ENCODE assay signal across 21 cellular contexts in the genomic region with DNA sequence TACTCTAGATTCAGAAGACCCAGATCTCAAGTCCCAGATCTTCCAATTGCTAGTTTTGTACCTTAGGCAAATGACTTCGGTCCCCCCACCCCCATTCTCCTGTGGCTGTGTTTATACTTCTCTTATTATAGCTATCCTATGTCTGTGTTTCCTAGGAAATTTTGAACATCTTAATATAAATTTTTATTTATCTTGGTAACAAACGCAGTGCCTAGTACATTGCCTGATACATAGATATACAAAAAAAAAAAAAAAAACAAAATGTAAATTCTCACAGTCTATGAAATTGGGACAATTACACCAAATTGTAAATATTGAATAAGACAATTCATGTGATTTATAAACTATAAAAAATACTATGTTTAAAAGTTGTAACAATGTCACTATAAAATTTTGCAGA.
DNase-seq lines count a peak whose midpoint lies in the region; FAIRE-seq and TF ChIP-seq lines count a peak whose summit lies in the region.
"Had no signal": no experiment of that assay in that cellular context is flagged by ENCODE, and none has a peak within 500 bp of the region (broad histone marks: within the 10 kb centered on the region; RNA-seq: fewer than 3 reads in every experiment).

No MANE protein-coding gene starts in this region.

- TF ChIP-seq EP300 in transverse colon (IDR thresholded peaks at IDR 0.05; ENCODE audit: low read depth): no peak
- TF ChIP-seq EP300 in tibial nerve (IDR thresholded peaks at IDR 0.05): no peak

- peak; percentile 19 for FAIRE-seq in frontal cortex (lab: Jason Lieb, UNC)
- FAIRE-seq: islet of Langerhans had no signal

- no peaks in the 10 kb centered on the region for H3K36me3 ChIP-seq in adipocyte (ENCODE audit: control insufficient read depth, insufficient read depth, low read length, severe bottlenecking)
- no peaks in the 10 kb centered on the region for H3K36me3 ChIP-seq in transverse colon
- H3K36me3 ChIP-seq in tibial nerve: no peaks in the 10 kb centered on the region
- H3K36me3 ChIP-seq: sigmoid colon, tibial artery had no signal

- H3K9ac ChIP-seq in adipocyte (ENCODE audit: low read length): peak overlapping the region; percentile 47

- WGBS in transverse colon (ENCODE audit: low coverage in 1 of 2), 2 donors: 85% methylated on average over 2 of the region's 2 CpGs; no CpG with 5 or more reads in 1 of the 2 donors
- WGBS in tibial nerve, 2 donors: 92 to 98% methylated on average over 2 of the region's 2 CpGs

- in situ Hi-C loops in transverse colon (cut with MboI; ENCODE audit: low pct_ligation_motif_present in 1 of 4, low pct_unique_long_range_greater_than_20kb in 1 of 4, low sequenced_read_pairs in 3 of 4): no loop called here

- H3K4me3 ChIP-seq in HL-60 (replicated peaks; ENCODE audit: insufficient read depth, low read length) (no peak overlapping the region), adipocyte (ENCODE audit: low read length) (no peak overlapping the region), transverse colon (no peak overlapping the region), tibial nerve (no peak overlapping the region)
- H3K4me3 ChIP-seq: sigmoid colon had no signal

- DNase-seq in HL-60 (ENCODE audit: low read depth in 1 of 2, low spot score in 1 of 2): no peak
- DNase-seq in adipocyte (ENCODE audit: low read depth): no peak
- no peak for DNase-seq in frontal cortex (ENCODE audit: low spot score in 2 of 2)
- DNase-seq in transverse colon: no peak
- DNase-seq in tibial nerve (ENCODE audit: low spot score in 2 of 2): no peak
- DNase-seq in DMS79 (lab: John Stamatoyannopoulos, UW): no peak
- DNase-seq in COR-L47 (lab: John Stamatoyannopoulos, UW): no peak
- DNase-seq in NCI-H526 (lab: John Stamatoyannopoulos, UW): no peak
- DNase-seq: activated CD4-positive, alpha-beta T cell treated with anti-CD3 and anti-CD28 coated beads, Interleukin-2, amount 50 U/mL, for 4 hours; activated naive CD4-positive, alpha-beta T cell; activated T-cell treated with anti-CD3 and anti-CD28 coated beads for 4 hours; Caco-2; naive B cell; NCI-H2029 treated with DMSO at 0.1 percent for 48 hours; NCI-H510A; SHP77 treated with DMSO at 0.1 percent for 48 hours; sigmoid colon; stimulated activated CD4-positive, alpha-beta T cell treated with anti-CD3 and anti-CD28 coated beads, Interleukin-1b, Interleukin-23, amount 100 ng/mL, for 48 hours; stimulated activated naive CD4-positive, alpha-beta T cell; tibial artery had no signal

- no peak for TF ChIP-seq POLR2A in transverse colon (IDR thresholded peaks at IDR 0.05)
- no peak for TF ChIP-seq POLR2A in tibial nerve (IDR thresholded peaks at IDR 0.05)

- no peaks in the 10 kb centered on the region for H3K27me3 ChIP-seq in HL-60 (ENCODE audit: insufficient read depth, poor library complexity, severe bottlenecking)
- H3K27me3 ChIP-seq in adipocyte (replicated peaks; ENCODE audit: control insufficient read depth, insufficient read depth, low read length): no peaks in the 10 kb centered on the region
- no peaks in the 10 kb centered on the region for H3K27me3 ChIP-seq in transverse colon
- H3K27me3 ChIP-seq in tibial nerve: no peaks in the 10 kb centered on the region
- H3K27me3 ChIP-seq: sigmoid colon, tibial artery had no signal

- H3K27ac ChIP-seq in HL-60 (replicated peaks) (peak overlapping the region; percentile 42), transverse colon (peak overlapping the region; percentile 23 to 65 (median 60)), tibial nerve (no peak overlapping the region)

- intact Hi-C loops in transverse colon (cut with DNase I; ENCODE audit: low total_unique reads): no loop called here

- peaks cover 50% of the 10 kb centered on the region for H3K4me1 ChIP-seq in adipocyte (ENCODE audit: control insufficient read depth, insufficient read depth, low read length)
- peaks cover 8 to 24% (median 18%) of the 10 kb centered on the region in 4 donors for H3K4me1 ChIP-seq in transverse colon
- H3K4me1 ChIP-seq in tibial nerve: peaks cover 0 to 35% (median 4%) of the 10 kb centered on the region in 4 donors

- TF ChIP-seq CTCF in HL-60 (IDR thresholded peaks at IDR 0.05; ENCODE audit: insufficient read depth, low read length): no peak
- no peak for TF ChIP-seq CTCF in transverse colon (IDR thresholded peaks at IDR 0.05)
- TF ChIP-seq CTCF in tibial nerve (IDR thresholded peaks at IDR 0.05): no peak

- H3K9me3 ChIP-seq in adipocyte (ENCODE audit: control insufficient read depth, low read length) (no peaks in the 10 kb centered on the region), transverse colon (no peaks in the 10 kb centered on the region), tibial nerve (no peaks in the 10 kb centered on the region)
- H3K9me3 ChIP-seq: Caco-2, sigmoid colon, tibial artery had no signal

Comparison
In these comparisons a context has a peak if more than half of its experiments do, and no peak if none do; other contexts are left out.
1. H3K27ac ChIP-seq: peak in HL-60 (single experiment) and transverse colon (4 of 4); none in tibial nerve (0 of 4).